1 cellular context compared by ENCODE assay signal in genomic region chr10:78063236-78063635, GRCh38.
TF ChIP-seq lines count a peak whose summit lies in the region.

No MANE protein-coding gene starts in this region.

TF ChIP-seq in HepG2, 621 proteins besides CTCF, POLR2A, EP300 and RAD21:
- no peak for TF ChIP-seq ETS1 (CRISPR knock-in tag; IDR thresholded peaks at IDR 0.05)
- TF ChIP-seq PCBP1 (IDR thresholded peaks at IDR 0.05; ENCODE audit: borderline replicate concordance, low read depth, low read length) = no peak
- no peak for TF ChIP-seq ZIK1 (CRISPR knock-in tag; IDR thresholded peaks at IDR 0.05; ENCODE audit: borderline replicate concordance, low read depth)
- peak; percentile 68 for TF ChIP-seq HNF4A (CRISPR knock-in tag; IDR thresholded peaks at IDR 0.05)
- TF ChIP-seq NONO (IDR thresholded peaks at IDR 0.05) = no peak
- TF ChIP-seq NONO (CRISPR knock-in tag; conservative IDR thresholded peaks at IDR 0.05) = no peak
- TF ChIP-seq GZF1 (CRISPR knock-in tag; IDR thresholded peaks at IDR 0.05) = no peak
- TF ChIP-seq PRDM10 (CRISPR knock-in tag; IDR thresholded peaks at IDR 0.05; ENCODE audit: low read depth) = no peak
- TF ChIP-seq ZNF841 (CRISPR knock-in tag; IDR thresholded peaks at IDR 0.05; ENCODE audit: borderline replicate concordance) = no peak
